In the genomic region with DNA sequence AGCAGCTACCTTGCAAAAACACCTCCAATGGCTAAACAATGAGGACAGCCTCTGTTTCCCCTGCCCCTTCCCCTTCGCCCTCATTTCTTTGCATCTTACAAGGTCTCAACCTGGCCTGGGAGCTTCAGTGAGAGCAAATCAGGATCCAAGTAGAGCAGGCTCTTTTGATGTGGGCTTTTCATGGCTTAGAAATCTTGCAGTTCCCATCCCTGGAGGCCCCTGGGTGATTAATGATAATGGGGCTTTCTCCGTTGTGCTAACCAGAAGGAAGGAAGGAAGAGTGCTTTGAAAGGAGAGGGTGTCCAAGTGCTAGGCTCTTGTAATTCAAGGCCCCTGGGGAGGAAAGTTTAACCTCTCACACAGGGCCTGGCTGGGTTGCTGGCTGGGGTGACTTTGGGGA, we compare ENCODE assay signal across 35 cellular contexts. TPM values are rescaled to one million over a fixed set of nuclear protein-coding genes. Genes with fewer than 3 reads are reported as not detected.
"Had no signal": no experiment of that assay in that cellular context is flagged by ENCODE, and none has a peak within 500 bp of the region (broad histone marks: within the 10 kb centered on the region; RNA-seq: fewer than 3 reads in every experiment).

No MANE protein-coding gene starts in this region.

- H3K36me3 ChIP-seq: adrenal gland, colonic mucosa, esophagus squamous epithelium, gastroesophageal sphincter, heart right ventricle had no signal

- ATAC-seq: activated CD4-positive, alpha-beta T cell treated with anti-CD3 and anti-CD28 coated beads for 36 hours; activated CD8-positive, alpha-beta memory T cell treated with anti-CD3 and anti-CD28 coated beads, Interleukin-2, amount 10 ng/mL, durations not matched to agents 7 days and 5 days; activated CD8-positive, alpha-beta T cell treated with anti-CD3 and anti-CD28 coated beads, Interleukin-2, amount 10 ng/mL, durations not matched to agents 7 days and 5 days; activated naive CD8-positive, alpha-beta T cell treated with anti-CD3 and anti-CD28 coated beads, Interleukin-2, amount 50 U/mL, for 24 hours; body of pancreas; gastroesophageal sphincter; heart right ventricle; T-helper 17 cell had no signal

- DNase-seq: activated CD4-positive, alpha-beta memory T cell treated with anti-CD3 and anti-CD28 coated beads for 36 hours; activated CD4-positive, alpha-beta T cell treated with anti-CD3 and anti-CD28 coated beads for 36 hours; activated CD4-positive, alpha-beta T cell treated with anti-CD3 and anti-CD28 coated beads, Interleukin-2, amount 10 ng/mL, durations not matched to agents 24 days and 14 days; activated CD4-positive, CD25-positive, alpha-beta regulatory T cell; activated CD4-positive, CD25-positive, alpha-beta regulatory T cell treated with anti-CD3 and anti-CD28 coated beads, Interleukin-2, amount 50 U/mL, for 72 hours; activated CD8-positive, alpha-beta memory T cell treated with anti-CD3 and anti-CD28 coated beads, Interleukin-2, amount 10 ng/mL, durations not matched to agents 7 days and 5 days; activated CD8-positive, alpha-beta memory T cell treated with anti-CD3 and anti-CD28 coated beads, Interleukin-2, amount 50 U/mL, for 4 hours; activated CD8-positive, alpha-beta T cell treated with anti-CD3 and anti-CD28 coated beads, Interleukin-2, amount 10 ng/mL, durations not matched to agents 7 days and 5 days; activated effector memory CD4-positive, alpha-beta T cell treated with anti-CD3 and anti-CD28 coated beads, Interleukin-2, amount 50 U/mL, for 16 hours; activated naive CD4-positive, alpha-beta T cell treated with anti-CD3 and anti-CD28 coated beads for 36 hours; activated naive CD8-positive, alpha-beta T cell treated with anti-CD3 and anti-CD28 coated beads for 36 hours; activated naive CD8-positive, alpha-beta T cell treated with anti-CD3 and anti-CD28 coated beads, Interleukin-2, amount 50 U/mL, for 24 hours; activated T-cell treated with anti-CD3 and anti-CD28 coated beads, Interleukin-2, amount 50 U/mL, for 1 hour; activated T-cell treated with anti-CD3 and anti-CD28 coated beads, Interleukin-2, amount 50 U/mL, for 48 hours; adrenal gland; amygdala; aorta; body of pancreas; caudate nucleus; cerebellar nuclear complex; colonic mucosa; effector CD8-positive, alpha-beta T cell; esophagus squamous epithelium; foreskin melanocyte; heart right ventricle; T-helper 17 cell; T1000 had no signal

- H3K27me3 ChIP-seq: body of pancreas, colonic mucosa had no signal

- H3K27ac Mint-ChIP-seq: activated CD4-positive, alpha-beta memory T cell treated with anti-CD3 and anti-CD28 coated beads for 36 hours; activated CD4-positive, alpha-beta T cell treated with anti-CD3 and anti-CD28 coated beads for 36 hours; activated CD4-positive, alpha-beta T cell treated with anti-CD3 and anti-CD28 coated beads, Interleukin-2, amount 10 ng/mL, durations not matched to agents 24 days and 14 days; activated CD8-positive, alpha-beta memory T cell treated with anti-CD3 and anti-CD28 coated beads, Interleukin-2, amount 10 ng/mL, durations not matched to agents 7 days and 5 days; activated CD8-positive, alpha-beta T cell treated with anti-CD3 and anti-CD28 coated beads, Interleukin-2, amount 10 ng/mL, durations not matched to agents 7 days and 5 days; activated naive CD4-positive, alpha-beta T cell treated with anti-CD3 and anti-CD28 coated beads for 36 hours; activated naive CD4-positive, alpha-beta T cell treated with anti-CD3 and anti-CD28 coated beads, Interleukin-2, amount 50 U/mL, for 24 hours; activated naive CD8-positive, alpha-beta T cell treated with anti-CD3 and anti-CD28 coated beads for 36 hours; activated naive CD8-positive, alpha-beta T cell treated with anti-CD3 and anti-CD28 coated beads, Interleukin-2, amount 50 U/mL, for 24 hours; activated T-helper 1 cell treated with anti-CD3 and anti-CD28 coated beads, Interleukin-12 subunit alpha, Interleukin-12 subunit beta, Interleukin-2, Interleukin-4 antibody, amounts not matched to agents 30 ng/mL and 10 ng/mL and 1 ng/mL, durations not matched to agents 14 hours and 24 hours and 36 hours; activated T-helper 2 cell treated with anti-CD3 and anti-CD28 coated beads, Interferon-gamma antibody, Interleukin-2, Interleukin-4, amounts not matched to agents 10 μg/mL and 5 μg/mL and 100 μg/mL, durations not matched to agents 14 hours and 24 hours and 36 hours; T-helper 17 cell; T-helper 2 cell treated with Interferon-gamma antibody and Interleukin-4, amounts not matched to agents 5 μg/mL and 100 μg/mL, for 36 hours had no signal

- H3K4me1 Mint-ChIP-seq: activated CD4-positive, alpha-beta T cell treated with anti-CD3 and anti-CD28 coated beads for 36 hours; activated CD4-positive, alpha-beta T cell treated with anti-CD3 and anti-CD28 coated beads, Interleukin-2, amount 10 ng/mL, durations not matched to agents 24 days and 14 days; activated CD8-positive, alpha-beta memory T cell treated with anti-CD3 and anti-CD28 coated beads, Interleukin-2, amount 10 ng/mL, durations not matched to agents 7 days and 5 days; activated naive CD4-positive, alpha-beta T cell treated with anti-CD3 and anti-CD28 coated beads, Interleukin-2, amount 50 U/mL, for 24 hours; activated naive CD8-positive, alpha-beta T cell treated with anti-CD3 and anti-CD28 coated beads for 36 hours; activated naive CD8-positive, alpha-beta T cell treated with anti-CD3 and anti-CD28 coated beads, Interleukin-2, amount 50 U/mL, for 24 hours; T-helper 17 cell had no signal

- H3K36me3 Mint-ChIP-seq: activated CD4-positive, alpha-beta memory T cell treated with anti-CD3 and anti-CD28 coated beads for 36 hours; activated CD8-positive, alpha-beta memory T cell treated with anti-CD3 and anti-CD28 coated beads, Interleukin-2, amount 10 ng/mL, durations not matched to agents 7 days and 5 days; activated naive CD4-positive, alpha-beta T cell treated with anti-CD3 and anti-CD28 coated beads, Interleukin-2, amount 50 U/mL, for 24 hours; activated naive CD8-positive, alpha-beta T cell treated with anti-CD3 and anti-CD28 coated beads for 36 hours had no signal

- H3K9me3 Mint-ChIP-seq: activated CD4-positive, alpha-beta memory T cell treated with anti-CD3 and anti-CD28 coated beads for 36 hours; activated CD4-positive, alpha-beta T cell treated with anti-CD3 and anti-CD28 coated beads, Interleukin-2, amount 10 ng/mL, durations not matched to agents 24 days and 14 days; activated naive CD4-positive, alpha-beta T cell treated with anti-CD3 and anti-CD28 coated beads for 36 hours; activated naive CD4-positive, alpha-beta T cell treated with anti-CD3 and anti-CD28 coated beads, Interleukin-2, amount 50 U/mL, for 24 hours; activated naive CD8-positive, alpha-beta T cell treated with anti-CD3 and anti-CD28 coated beads for 36 hours; activated naive CD8-positive, alpha-beta T cell treated with anti-CD3 and anti-CD28 coated beads, Interleukin-2, amount 50 U/mL, for 24 hours; activated T-helper 1 cell treated with anti-CD3 and anti-CD28 coated beads, Interleukin-12 subunit alpha, Interleukin-12 subunit beta, Interleukin-2, Interleukin-4 antibody, amounts not matched to agents 30 ng/mL and 10 ng/mL and 1 ng/mL, durations not matched to agents 14 hours and 24 hours and 36 hours; activated T-helper 2 cell treated with anti-CD3 and anti-CD28 coated beads, Interferon-gamma antibody, Interleukin-2, Interleukin-4, amounts not matched to agents 10 μg/mL and 5 μg/mL and 100 μg/mL, durations not matched to agents 14 hours and 24 hours and 36 hours; T-helper 2 cell treated with Interferon-gamma antibody and Interleukin-4, amounts not matched to agents 5 μg/mL and 100 μg/mL, for 36 hours had no signal

- H3K9me3 ChIP-seq: adrenal gland, body of pancreas, colonic mucosa, esophagus squamous epithelium, gastroesophageal sphincter, heart right ventricle had no signal

- H3K4me3 ChIP-seq: adrenal gland, body of pancreas, colonic mucosa, esophagus squamous epithelium, gastroesophageal sphincter, heart right ventricle had no signal

- H3K4me1 ChIP-seq: adrenal gland, body of pancreas, colonic mucosa, gastroesophageal sphincter, heart right ventricle had no signal

- H3K4me3 Mint-ChIP-seq: activated CD4-positive, alpha-beta memory T cell treated with anti-CD3 and anti-CD28 coated beads for 36 hours; activated CD4-positive, alpha-beta T cell treated with anti-CD3 and anti-CD28 coated beads for 36 hours; activated CD4-positive, alpha-beta T cell treated with anti-CD3 and anti-CD28 coated beads, Interleukin-2, amount 10 ng/mL, durations not matched to agents 24 days and 14 days; activated CD8-positive, alpha-beta memory T cell treated with anti-CD3 and anti-CD28 coated beads, Interleukin-2, amount 10 ng/mL, durations not matched to agents 7 days and 5 days; activated CD8-positive, alpha-beta T cell treated with anti-CD3 and anti-CD28 coated beads, Interleukin-2, amount 10 ng/mL, durations not matched to agents 7 days and 5 days; activated naive CD4-positive, alpha-beta T cell treated with anti-CD3 and anti-CD28 coated beads for 36 hours; activated naive CD4-positive, alpha-beta T cell treated with anti-CD3 and anti-CD28 coated beads, Interleukin-2, amount 50 U/mL, for 24 hours; activated naive CD8-positive, alpha-beta T cell treated with anti-CD3 and anti-CD28 coated beads for 36 hours; activated naive CD8-positive, alpha-beta T cell treated with anti-CD3 and anti-CD28 coated beads, Interleukin-2, amount 50 U/mL, for 24 hours; activated T-helper 1 cell treated with anti-CD3 and anti-CD28 coated beads, Interleukin-12 subunit alpha, Interleukin-12 subunit beta, Interleukin-2, Interleukin-4 antibody, amounts not matched to agents 30 ng/mL and 10 ng/mL and 1 ng/mL, durations not matched to agents 14 hours and 24 hours and 36 hours; T-helper 17 cell; T-helper 2 cell treated with Interferon-gamma antibody and Interleukin-4, amounts not matched to agents 5 μg/mL and 100 μg/mL, for 36 hours had no signal

- H3K27ac ChIP-seq: adrenal gland, body of pancreas, colonic mucosa, epithelial cell of prostate, esophagus squamous epithelium, gastroesophageal sphincter, heart right ventricle had no signal

- H3K27me3 Mint-ChIP-seq: activated CD8-positive, alpha-beta memory T cell treated with anti-CD3 and anti-CD28 coated beads, Interleukin-2, amount 10 ng/mL, durations not matched to agents 7 days and 5 days had no signal

RNA-seq across cellular contexts. Expression of a gene that starts 18.5 kb away (rescaled TPM):
- total RNA-seq: activated CD4-positive, alpha-beta T cell treated with anti-CD3 and anti-CD28 coated beads for 36 hours; activated CD8-positive, alpha-beta memory T cell treated with anti-CD3 and anti-CD28 coated beads for 36 hours; activated CD8-positive, alpha-beta T cell treated with anti-CD3 and anti-CD28 coated beads, Interleukin-2, amount 10 ng/mL, durations not matched to agents 7 days and 5 days; activated naive CD4-positive, alpha-beta T cell treated with anti-CD3 and anti-CD28 coated beads for 36 hours; activated naive CD8-positive, alpha-beta T cell treated with anti-CD3 and anti-CD28 coated beads for 36 hours; endothelial cell of umbilical vein had no signal
- polyA plus RNA-seq: endothelial cell of umbilical vein had no signal
